22 cellular contexts compared by ENCODE assay signal in the genomic region with DNA sequence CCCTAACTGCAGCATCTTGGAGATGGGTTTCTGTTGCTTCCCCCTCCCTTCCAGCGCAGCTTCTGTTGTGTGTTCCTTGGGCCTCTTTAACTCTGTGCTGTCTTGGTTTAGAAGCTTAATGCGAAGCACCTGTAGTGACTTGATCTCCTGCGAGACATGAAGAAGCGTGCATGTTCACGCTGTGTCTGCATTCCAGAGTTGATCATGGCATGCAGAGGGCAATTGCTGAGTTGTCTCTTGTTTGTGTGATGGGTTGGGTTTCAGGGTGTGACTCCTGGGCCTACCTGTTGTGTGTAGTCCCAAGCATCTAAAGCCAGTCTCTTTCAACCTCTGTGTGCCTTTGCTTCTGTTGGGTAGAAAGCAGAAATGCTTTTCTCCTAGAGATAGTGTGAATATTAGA.
"Had no signal": no experiment of that assay in that cellular context is flagged by ENCODE, and none has a peak within 500 bp of the region (broad histone marks: within the 10 kb centered on the region; RNA-seq: fewer than 3 reads in every experiment).

No MANE protein-coding gene starts in this region.

- H3K9me3 ChIP-seq: esophagus muscularis mucosa, left ventricle myocardium inferior, lower lobe of right lung, psoas muscle, right lobe of liver, spleen, testis, tibial nerve, upper lobe of right lung, vagina had no signal

- H3K27ac ChIP-seq: esophagus muscularis mucosa, left ventricle myocardium inferior, lower lobe of right lung, psoas muscle, right lobe of liver, spleen, testis, tibial nerve, upper lobe of right lung, vagina had no signal

- H3K27me3 ChIP-seq: esophagus muscularis mucosa, right lobe of liver, spleen, testis, tibial nerve, upper lobe of right lung, vagina had no signal

- H3K4me1 ChIP-seq: lower lobe of right lung, right lobe of liver, tibial nerve, upper lobe of right lung, vagina had no signal

- H3K4me3 ChIP-seq: esophagus muscularis mucosa, left ventricle myocardium inferior, lower lobe of right lung, psoas muscle, right lobe of liver, spleen, testis, tibial nerve, upper lobe of right lung, vagina had no signal

- ATAC-seq: effector memory CD8-positive, alpha-beta T cell; left cardiac atrium; lower lobe of right lung; psoas muscle; right lobe of liver; stimulated activated memory B cell treated with anti-CD40 and anti-IgM and Interleukin-4, amounts not matched to agents 10 μg/mL and 1 μg/mL and 100 μg/mL, for 72 hours; upper lobe of right lung had no signal

- FAIRE-seq: kidney had no signal

- DNase-seq: effector memory CD8-positive, alpha-beta T cell; foreskin fibroblast; immature natural killer cell; kidney; left cardiac atrium; left ventricle myocardium inferior; lower lobe of right lung; mesenchymal stem cell; naive B cell; psoas muscle; retina; right lobe of liver; spleen; stimulated activated CD4-positive, alpha-beta T cell treated with anti-CD3 and anti-CD28 coated beads, Interleukin-15, amount 100 ng/mL, for 24 hours; stimulated activated CD4-positive, alpha-beta T cell treated with anti-CD3 and anti-CD28 coated beads, Interleukin-1b, Interleukin-23, amount 100 ng/mL, for 48 hours; stimulated activated CD4-positive, alpha-beta T cell treated with anti-CD3 and anti-CD28 coated beads, Interleukin-4, amount 100 ng/mL, for 24 hours; testis; upper lobe of right lung had no signal
